Comparison of ENCODE assay signal across 8 cellular contexts in genomic region chr6:17206566-17207072, GRCh38.
"Had no signal": no experiment of that assay in that cellular context is flagged by ENCODE, and none has a peak within 500 bp of the region (broad histone marks: within the 10 kb centered on the region; RNA-seq: fewer than 3 reads in every experiment).

No MANE protein-coding gene starts in this region.

- H3K27ac Mint-ChIP-seq: GM23338, H9, HFFc6 had no signal

- DNase-seq: H9, HCEC 1CT, HFFc6 had no signal

- H3K27ac ChIP-seq: HL-60 had no signal

- H3K4me2 ChIP-seq: GM23338 had no signal

- H3K4me3 ChIP-seq: GM23338, K562 had no signal

- H3K4me3 Mint-ChIP-seq: GM23338, H9, HFFc6 had no signal

- FAIRE-seq: H1, H54, K562 had no signal

- ATAC-seq: GM23338, K562 had no signal

- H2AFZ ChIP-seq: GM23338 had no signal
